In the genomic region with DNA sequence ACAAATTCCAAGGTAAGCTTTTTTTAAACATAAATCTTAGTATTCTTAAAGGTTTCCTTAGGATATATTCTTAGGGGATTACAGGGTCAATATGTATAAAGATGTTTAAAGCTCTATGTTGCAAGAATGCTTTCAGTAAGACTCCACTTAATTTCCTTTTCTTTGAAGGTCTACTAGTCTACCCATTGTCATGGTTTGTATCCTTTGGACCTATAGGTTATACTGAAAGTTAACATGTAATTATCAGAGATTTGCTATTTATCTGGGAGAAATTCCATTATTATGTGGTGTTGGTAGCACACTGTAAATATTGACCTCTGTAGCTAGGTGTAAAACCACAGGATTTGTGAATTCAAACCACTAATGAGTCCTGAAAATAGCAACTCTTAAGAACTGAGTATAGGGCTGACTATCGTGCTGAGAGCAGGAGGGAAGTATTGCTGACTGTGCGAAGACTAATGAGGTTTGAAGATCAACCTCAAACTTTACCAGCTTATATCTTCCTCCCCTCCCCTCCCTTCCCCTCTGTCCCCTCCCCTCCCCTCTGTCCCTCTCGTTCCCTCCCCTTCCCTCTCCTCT, we compare ENCODE assay signal across 9 cellular contexts.
A peak's percentile ranks its signal among the peaks of the same experiment; 100 is the strongest.
DNase-seq lines count a peak whose midpoint lies in the region; ATAC-seq and TF ChIP-seq lines count a peak whose summit lies in the region.
"Had no signal": no experiment of that assay in that cellular context is flagged by ENCODE, and none has a peak within 500 bp of the region (broad histone marks: within the 10 kb centered on the region; RNA-seq: fewer than 3 reads in every experiment).

No MANE protein-coding gene starts in this region.

- peak; percentile 84 for ATAC-seq in GM19328 (IDR thresholded peaks at IDR 0.05; ENCODE audit: unreplicated experiment)
- peak; percentile 83 for ATAC-seq in HG03025 (IDR thresholded peaks at IDR 0.05; ENCODE audit: low FRiP score, unreplicated experiment)
- ATAC-seq in activated B cell treated with CpG ODN at 0.5 μM for 24 hours (ENCODE audit: low read depth) = peak; percentile 71

- peaks cover 6% of the 10 kb centered on the region for H3K4me1 Mint-ChIP-seq in activated B cell treated with CpG ODN at 0.5 μM for 24 hours

- intact Hi-C loops in activated B cell treated with CpG ODN at 0.5 μM for 24 hours (cut with micrococcal nuclease) = no loop called here

- TF ChIP-seq CTCF in GM10248 (IDR thresholded peaks at IDR 0.05; ENCODE audit: control extremely low read depth, extremely low read depth, low read depth, missing control alignments) = no peak
- no peak for TF ChIP-seq CTCF in activated B cell treated with CpG ODN at 0.5 μM for 24 hours (IDR thresholded peaks at IDR 0.05)

- no peak overlapping the region for H3K4me3 Mint-ChIP-seq in activated B cell treated with CpG ODN at 0.5 μM for 24 hours

- H3K36me3 Mint-ChIP-seq in activated B cell treated with CpG ODN at 0.5 μM for 24 hours (ENCODE audit: low read depth) = no peaks in the 10 kb centered on the region

- peaks cover 14% of the 10 kb centered on the region for H3K27me3 Mint-ChIP-seq in activated B cell treated with CpG ODN at 0.5 μM for 24 hours

- POLR2A ChIA-PET in GM10248 (lab: Yijun Ruan, JAX) = interaction anchor here (0.7 to 1.0 kb wide), 2 partner anchors 14 to 90 kb away, joined by 4 to 6 read pairs; no protein-coding TSS in a partner anchor
- POLR2A ChIA-PET in activated B cell treated with CpG ODN at 0.5 μM for 24 hours (lab: Charles Lee) = no interaction called here

- CTCF ChIA-PET in GM10248 (lab: Yijun Ruan, JAX) = interaction anchor here (1.7 to 1.8 kb wide), 2 partner anchors 9 to 12 kb away, joined by 5 to 6 read pairs; no protein-coding TSS in a partner anchor
- CTCF ChIA-PET in activated B cell treated with CpG ODN at 0.5 μM for 24 hours (lab: Charles Lee) = no interaction called here

- peak; percentile 63 for DNase-seq in GM10248 (ENCODE audit: extremely low spot score)
- DNase-seq in activated B cell treated with CpG ODN at 0.5 μM for 24 hours = no peak
- DNase-seq in SIG-M5 treated with dmso at 0.1 percent for 504 hours (lab: John Stamatoyannopoulos, UW; ENCODE audit: unreplicated experiment) = no peak
- no peak for DNase-seq in pons (ENCODE audit: low spot score)
- no peak for DNase-seq in activated naive CD4-positive, alpha-beta T cell treated with Interleukin-2 at 50 U/mL for 16 hours
- no peak for DNase-seq in dermis blood vessel endothelial cell
- DNase-seq: thyroid gland had no signal

- no peaks in the 10 kb centered on the region for H3K9me3 Mint-ChIP-seq in activated B cell treated with CpG ODN at 0.5 μM for 24 hours

- H3K27ac Mint-ChIP-seq in activated B cell treated with CpG ODN at 0.5 μM for 24 hours = no peak overlapping the region
